1 cellular context compared by ENCODE assay signal in the genomic region with DNA sequence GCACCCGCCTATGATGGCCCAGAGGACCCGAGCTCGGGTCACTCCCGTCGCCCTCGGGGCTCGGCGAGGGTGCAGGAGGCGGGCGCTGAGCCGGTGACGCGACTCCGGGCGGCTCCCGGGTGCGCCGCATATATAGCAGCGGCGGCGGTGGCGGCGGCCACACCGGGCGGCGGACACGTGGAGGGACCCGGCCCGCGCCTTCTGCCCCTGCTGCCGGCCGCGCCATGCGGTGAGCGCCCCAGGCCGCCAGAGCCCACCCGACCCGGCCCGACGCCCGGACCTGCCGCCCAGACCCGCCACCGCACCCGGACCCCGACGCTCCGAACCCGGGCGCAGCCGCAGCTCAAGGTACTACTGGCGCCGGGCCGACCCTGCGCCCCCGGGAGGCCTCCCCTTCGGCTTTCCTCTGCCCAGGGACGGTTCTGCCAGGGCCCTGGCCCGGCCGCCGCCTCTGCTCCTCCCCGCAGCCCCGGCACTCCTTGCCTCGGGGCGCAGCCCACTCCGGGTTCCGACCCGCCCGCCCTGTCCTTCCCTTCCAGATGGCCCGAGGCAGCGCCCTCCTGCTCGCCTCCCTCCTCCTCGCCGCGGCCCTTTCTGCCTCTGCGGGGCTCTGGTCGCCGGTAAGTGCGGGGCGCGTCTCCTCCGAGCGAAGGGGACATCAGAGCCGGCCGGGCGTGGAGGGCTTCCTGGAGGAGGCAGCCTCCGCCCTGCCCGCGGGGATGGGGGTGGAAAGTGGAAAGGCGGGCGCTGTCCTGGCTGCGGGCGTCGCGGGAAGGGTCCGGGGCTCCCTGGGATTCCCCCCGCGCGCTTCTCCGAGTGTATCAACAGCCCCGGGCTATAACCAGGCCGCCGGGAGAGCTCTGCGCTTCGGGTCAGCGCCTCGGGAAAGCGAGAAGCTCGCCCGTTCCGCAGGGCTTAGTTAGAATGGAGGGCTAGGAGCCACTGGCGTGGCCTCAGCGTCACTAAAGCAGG.
TF ChIP-seq lines count a peak whose summit lies in the region.

A gene with protein sequence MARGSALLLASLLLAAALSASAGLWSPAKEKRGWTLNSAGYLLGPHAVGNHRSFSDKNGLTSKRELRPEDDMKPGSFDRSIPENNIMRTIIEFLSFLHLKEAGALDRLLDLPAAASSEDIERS (plus strand): TSS at position 160 of the 972 bp plus-strand sequence. CDS start 380 bp downstream, at position 540.

TF ChIP-seq in K562, 482 proteins besides CTCF, POLR2A, EP300 and RAD21 (continued from another document and continues in another):
- TF ChIP-seq KDM1A (IDR thresholded peaks at IDR 0.05), result peak; percentile 80 to 85
- TF ChIP-seq CHD1 (IDR thresholded peaks at IDR 0.05; ENCODE audit: low read length), result no peak
- TF ChIP-seq, protein P1, sequence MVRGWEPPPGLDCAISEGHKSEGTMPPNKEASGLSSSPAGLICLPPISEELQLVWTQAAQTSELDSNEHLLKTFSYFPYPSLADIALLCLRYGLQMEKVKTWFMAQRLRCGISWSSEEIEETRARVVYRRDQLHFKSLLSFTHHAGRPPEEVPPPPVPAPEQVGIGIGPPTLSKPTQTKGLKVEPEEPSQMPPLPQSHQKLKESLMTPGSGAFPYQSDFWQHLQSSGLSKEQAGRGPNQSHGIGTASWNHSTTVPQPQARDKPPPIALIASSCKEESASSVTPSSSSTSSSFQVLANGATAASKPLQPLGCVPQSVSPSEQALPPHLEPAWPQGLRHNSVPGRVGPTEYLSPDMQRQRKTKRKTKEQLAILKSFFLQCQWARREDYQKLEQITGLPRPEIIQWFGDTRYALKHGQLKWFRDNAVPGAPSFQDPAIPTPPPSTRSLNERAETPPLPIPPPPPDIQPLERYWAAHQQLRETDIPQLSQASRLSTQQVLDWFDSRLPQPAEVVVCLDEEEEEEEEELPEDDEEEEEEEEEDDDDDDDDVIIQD (CRISPR knock-in tag; IDR thresholded peaks at IDR 0.05), result no peak
- TF ChIP-seq TCF7L2 (IDR thresholded peaks at IDR 0.05; ENCODE audit: low read depth, low read length), result no peak
- TF ChIP-seq GATAD2B (IDR thresholded peaks at IDR 0.05; ENCODE audit: borderline replicate concordance), result peak; percentile 87
- TF ChIP-seq ZNF561 (CRISPR knock-in tag; conservative IDR thresholded peaks at IDR 0.05), result no peak
- TF ChIP-seq, protein P2, sequence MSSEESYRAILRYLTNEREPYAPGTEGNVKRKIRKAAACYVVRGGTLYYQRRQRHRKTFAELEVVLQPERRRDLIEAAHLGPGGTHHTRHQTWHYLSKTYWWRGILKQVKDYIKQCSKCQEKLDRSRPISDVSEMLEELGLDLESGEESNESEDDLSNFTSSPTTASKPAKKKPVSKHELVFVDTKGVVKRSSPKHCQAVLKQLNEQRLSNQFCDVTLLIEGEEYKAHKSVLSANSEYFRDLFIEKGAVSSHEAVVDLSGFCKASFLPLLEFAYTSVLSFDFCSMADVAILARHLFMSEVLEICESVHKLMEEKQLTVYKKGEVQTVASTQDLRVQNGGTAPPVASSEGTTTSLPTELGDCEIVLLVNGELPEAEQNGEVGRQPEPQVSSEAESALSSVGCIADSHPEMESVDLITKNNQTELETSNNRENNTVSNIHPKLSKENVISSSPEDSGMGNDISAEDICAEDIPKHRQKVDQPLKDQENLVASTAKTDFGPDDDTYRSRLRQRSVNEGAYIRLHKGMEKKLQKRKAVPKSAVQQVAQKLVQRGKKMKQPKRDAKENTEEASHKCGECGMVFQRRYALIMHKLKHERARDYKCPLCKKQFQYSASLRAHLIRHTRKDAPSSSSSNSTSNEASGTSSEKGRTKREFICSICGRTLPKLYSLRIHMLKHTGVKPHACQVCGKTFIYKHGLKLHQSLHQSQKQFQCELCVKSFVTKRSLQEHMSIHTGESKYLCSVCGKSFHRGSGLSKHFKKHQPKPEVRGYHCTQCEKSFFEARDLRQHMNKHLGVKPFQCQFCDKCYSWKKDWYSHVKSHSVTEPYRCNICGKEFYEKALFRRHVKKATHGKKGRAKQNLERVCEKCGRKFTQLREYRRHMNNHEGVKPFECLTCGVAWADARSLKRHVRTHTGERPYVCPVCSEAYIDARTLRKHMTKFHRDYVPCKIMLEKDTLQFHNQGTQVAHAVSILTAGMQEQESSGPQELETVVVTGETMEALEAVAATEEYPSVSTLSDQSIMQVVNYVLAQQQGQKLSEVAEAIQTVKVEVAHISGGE (CRISPR knock-in tag; IDR thresholded peaks at IDR 0.05), result no peak
- no peak for TF ChIP-seq NCOA4 (IDR thresholded peaks at IDR 0.05; ENCODE audit: partially characterized antibody)
- TF ChIP-seq BMI1 (IDR thresholded peaks at IDR 0.05; ENCODE audit: low read length), result no peak
- TF ChIP-seq POU5F1 (IDR thresholded peaks at IDR 0.05; ENCODE audit: borderline replicate concordance, low read depth, low read length, partially characterized antibody), result no peak
- no peak for TF ChIP-seq ATF1 (CRISPR knock-in tag; IDR thresholded peaks at IDR 0.05)
- peak; percentile 52; the same call in 1 of the 2 replicates for TF ChIP-seq ATF1 (tag; IDR thresholded peaks at IDR 0.05)
- TF ChIP-seq, protein P3, sequence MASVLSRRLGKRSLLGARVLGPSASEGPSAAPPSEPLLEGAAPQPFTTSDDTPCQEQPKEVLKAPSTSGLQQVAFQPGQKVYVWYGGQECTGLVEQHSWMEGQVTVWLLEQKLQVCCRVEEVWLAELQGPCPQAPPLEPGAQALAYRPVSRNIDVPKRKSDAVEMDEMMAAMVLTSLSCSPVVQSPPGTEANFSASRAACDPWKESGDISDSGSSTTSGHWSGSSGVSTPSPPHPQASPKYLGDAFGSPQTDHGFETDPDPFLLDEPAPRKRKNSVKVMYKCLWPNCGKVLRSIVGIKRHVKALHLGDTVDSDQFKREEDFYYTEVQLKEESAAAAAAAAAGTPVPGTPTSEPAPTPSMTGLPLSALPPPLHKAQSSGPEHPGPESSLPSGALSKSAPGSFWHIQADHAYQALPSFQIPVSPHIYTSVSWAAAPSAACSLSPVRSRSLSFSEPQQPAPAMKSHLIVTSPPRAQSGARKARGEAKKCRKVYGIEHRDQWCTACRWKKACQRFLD (CRISPR knock-in tag; IDR thresholded peaks at IDR 0.05), result no peak
- TF ChIP-seq, protein P4, sequence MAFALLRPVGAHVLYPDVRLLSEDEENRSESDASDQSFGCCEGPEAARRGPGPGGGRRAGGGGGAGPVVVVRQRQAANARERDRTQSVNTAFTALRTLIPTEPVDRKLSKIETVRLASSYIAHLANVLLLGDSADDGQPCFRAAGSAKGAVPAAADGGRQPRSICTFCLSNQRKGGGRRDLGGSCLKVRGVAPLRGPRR (CRISPR knock-in tag; IDR thresholded peaks at IDR 0.05), result no peak
- no peak for TF ChIP-seq TAF9B (IDR thresholded peaks at IDR 0.05; ENCODE audit: partially characterized antibody)
- TF ChIP-seq BCOR (IDR thresholded peaks at IDR 0.05), result peak; percentile 98
- TF ChIP-seq GABPB2 (CRISPR knock-in tag; conservative IDR thresholded peaks at IDR 0.05), result no peak
- TF ChIP-seq ZNF707 (CRISPR knock-in tag; conservative IDR thresholded peaks at IDR 0.05), result no peak
- TF ChIP-seq, protein P5, sequence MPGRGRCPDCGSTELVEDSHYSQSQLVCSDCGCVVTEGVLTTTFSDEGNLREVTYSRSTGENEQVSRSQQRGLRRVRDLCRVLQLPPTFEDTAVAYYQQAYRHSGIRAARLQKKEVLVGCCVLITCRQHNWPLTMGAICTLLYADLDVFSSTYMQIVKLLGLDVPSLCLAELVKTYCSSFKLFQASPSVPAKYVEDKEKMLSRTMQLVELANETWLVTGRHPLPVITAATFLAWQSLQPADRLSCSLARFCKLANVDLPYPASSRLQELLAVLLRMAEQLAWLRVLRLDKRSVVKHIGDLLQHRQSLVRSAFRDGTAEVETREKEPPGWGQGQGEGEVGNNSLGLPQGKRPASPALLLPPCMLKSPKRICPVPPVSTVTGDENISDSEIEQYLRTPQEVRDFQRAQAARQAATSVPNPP (IDR thresholded peaks at IDR 0.05; ENCODE audit: borderline replicate concordance, insufficient read depth, insufficient read length), result no peak
- TF ChIP-seq, protein P6, sequence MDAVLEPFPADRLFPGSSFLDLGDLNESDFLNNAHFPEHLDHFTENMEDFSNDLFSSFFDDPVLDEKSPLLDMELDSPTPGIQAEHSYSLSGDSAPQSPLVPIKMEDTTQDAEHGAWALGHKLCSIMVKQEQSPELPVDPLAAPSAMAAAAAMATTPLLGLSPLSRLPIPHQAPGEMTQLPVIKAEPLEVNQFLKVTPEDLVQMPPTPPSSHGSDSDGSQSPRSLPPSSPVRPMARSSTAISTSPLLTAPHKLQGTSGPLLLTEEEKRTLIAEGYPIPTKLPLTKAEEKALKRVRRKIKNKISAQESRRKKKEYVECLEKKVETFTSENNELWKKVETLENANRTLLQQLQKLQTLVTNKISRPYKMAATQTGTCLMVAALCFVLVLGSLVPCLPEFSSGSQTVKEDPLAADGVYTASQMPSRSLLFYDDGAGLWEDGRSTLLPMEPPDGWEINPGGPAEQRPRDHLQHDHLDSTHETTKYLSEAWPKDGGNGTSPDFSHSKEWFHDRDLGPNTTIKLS (IDR thresholded peaks at IDR 0.05; ENCODE audit: borderline replicate concordance, low read depth), result no peak
- no peak for TF ChIP-seq EGR1 (conservative IDR thresholded peaks at IDR 0.05)
- no peak for TF ChIP-seq ZFP30 (CRISPR knock-in tag; IDR thresholded peaks at IDR 0.05; ENCODE audit: borderline replicate concordance)
- no peak for TF ChIP-seq POLR2H (tag; IDR thresholded peaks at IDR 0.05; ENCODE audit: low read depth)
- TF ChIP-seq, protein P7, sequence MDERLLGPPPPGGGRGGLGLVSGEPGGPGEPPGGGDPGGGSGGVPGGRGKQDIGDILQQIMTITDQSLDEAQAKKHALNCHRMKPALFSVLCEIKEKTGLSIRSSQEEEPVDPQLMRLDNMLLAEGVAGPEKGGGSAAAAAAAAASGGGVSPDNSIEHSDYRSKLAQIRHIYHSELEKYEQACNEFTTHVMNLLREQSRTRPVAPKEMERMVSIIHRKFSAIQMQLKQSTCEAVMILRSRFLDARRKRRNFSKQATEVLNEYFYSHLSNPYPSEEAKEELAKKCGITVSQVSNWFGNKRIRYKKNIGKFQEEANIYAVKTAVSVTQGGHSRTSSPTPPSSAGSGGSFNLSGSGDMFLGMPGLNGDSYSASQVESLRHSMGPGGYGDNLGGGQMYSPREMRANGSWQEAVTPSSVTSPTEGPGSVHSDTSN (CRISPR knock-in tag; IDR thresholded peaks at IDR 0.05; ENCODE audit: low read depth), result no peak
- TF ChIP-seq, protein P7 (tag; conservative IDR thresholded peaks at IDR 0.05; ENCODE audit: low read depth), result no peak
- TF ChIP-seq E2F3 (CRISPR knock-in tag; IDR thresholded peaks at IDR 0.05), result no peak
- TF ChIP-seq MAZ (CRISPR knock-in tag; conservative IDR thresholded peaks at IDR 0.05 in 1 of 2, IDR thresholded peaks at IDR 0.05 in 1 of 2), result no peak; a peak in 1 of 4 replicates
- no peak for TF ChIP-seq FOXJ2 (tag; IDR thresholded peaks at IDR 0.05)
- TF ChIP-seq, protein P8, sequence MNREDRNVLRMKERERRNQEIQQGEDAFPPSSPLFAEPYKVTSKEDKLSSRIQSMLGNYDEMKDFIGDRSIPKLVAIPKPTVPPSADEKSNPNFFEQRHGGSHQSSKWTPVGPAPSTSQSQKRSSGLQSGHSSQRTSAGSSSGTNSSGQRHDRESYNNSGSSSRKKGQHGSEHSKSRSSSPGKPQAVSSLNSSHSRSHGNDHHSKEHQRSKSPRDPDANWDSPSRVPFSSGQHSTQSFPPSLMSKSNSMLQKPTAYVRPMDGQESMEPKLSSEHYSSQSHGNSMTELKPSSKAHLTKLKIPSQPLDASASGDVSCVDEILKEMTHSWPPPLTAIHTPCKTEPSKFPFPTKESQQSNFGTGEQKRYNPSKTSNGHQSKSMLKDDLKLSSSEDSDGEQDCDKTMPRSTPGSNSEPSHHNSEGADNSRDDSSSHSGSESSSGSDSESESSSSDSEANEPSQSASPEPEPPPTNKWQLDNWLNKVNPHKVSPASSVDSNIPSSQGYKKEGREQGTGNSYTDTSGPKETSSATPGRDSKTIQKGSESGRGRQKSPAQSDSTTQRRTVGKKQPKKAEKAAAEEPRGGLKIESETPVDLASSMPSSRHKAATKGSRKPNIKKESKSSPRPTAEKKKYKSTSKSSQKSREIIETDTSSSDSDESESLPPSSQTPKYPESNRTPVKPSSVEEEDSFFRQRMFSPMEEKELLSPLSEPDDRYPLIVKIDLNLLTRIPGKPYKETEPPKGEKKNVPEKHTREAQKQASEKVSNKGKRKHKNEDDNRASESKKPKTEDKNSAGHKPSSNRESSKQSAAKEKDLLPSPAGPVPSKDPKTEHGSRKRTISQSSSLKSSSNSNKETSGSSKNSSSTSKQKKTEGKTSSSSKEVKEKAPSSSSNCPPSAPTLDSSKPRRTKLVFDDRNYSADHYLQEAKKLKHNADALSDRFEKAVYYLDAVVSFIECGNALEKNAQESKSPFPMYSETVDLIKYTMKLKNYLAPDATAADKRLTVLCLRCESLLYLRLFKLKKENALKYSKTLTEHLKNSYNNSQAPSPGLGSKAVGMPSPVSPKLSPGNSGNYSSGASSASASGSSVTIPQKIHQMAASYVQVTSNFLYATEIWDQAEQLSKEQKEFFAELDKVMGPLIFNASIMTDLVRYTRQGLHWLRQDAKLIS (CRISPR knock-in tag; IDR thresholded peaks at IDR 0.05), result no peak
- TF ChIP-seq BRD9 (IDR thresholded peaks at IDR 0.05; ENCODE audit: low read depth, partially characterized antibody), result no peak
- no peak for TF ChIP-seq HDAC6 (IDR thresholded peaks at IDR 0.05; ENCODE audit: low read depth, low read length)
- TF ChIP-seq, protein P9, sequence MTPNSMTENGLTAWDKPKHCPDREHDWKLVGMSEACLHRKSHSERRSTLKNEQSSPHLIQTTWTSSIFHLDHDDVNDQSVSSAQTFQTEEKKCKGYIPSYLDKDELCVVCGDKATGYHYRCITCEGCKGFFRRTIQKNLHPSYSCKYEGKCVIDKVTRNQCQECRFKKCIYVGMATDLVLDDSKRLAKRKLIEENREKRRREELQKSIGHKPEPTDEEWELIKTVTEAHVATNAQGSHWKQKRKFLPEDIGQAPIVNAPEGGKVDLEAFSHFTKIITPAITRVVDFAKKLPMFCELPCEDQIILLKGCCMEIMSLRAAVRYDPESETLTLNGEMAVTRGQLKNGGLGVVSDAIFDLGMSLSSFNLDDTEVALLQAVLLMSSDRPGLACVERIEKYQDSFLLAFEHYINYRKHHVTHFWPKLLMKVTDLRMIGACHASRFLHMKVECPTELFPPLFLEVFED (CRISPR knock-in tag; conservative IDR thresholded peaks at IDR 0.05), result no peak
- TF ChIP-seq, protein P10, sequence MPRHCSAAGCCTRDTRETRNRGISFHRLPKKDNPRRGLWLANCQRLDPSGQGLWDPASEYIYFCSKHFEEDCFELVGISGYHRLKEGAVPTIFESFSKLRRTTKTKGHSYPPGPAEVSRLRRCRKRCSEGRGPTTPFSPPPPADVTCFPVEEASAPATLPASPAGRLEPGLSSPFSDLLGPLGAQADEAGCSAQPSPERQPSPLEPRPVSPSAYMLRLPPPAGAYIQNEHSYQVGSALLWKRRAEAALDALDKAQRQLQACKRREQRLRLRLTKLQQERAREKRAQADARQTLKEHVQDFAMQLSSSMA (CRISPR knock-in tag; IDR thresholded peaks at IDR 0.05), result no peak
